28 cellular contexts compared by ENCODE assay signal in genomic region chr16:67924140-67924906, GRCh38. TPM values are rescaled to one million over a fixed set of nuclear protein-coding genes. Genes with fewer than 3 reads are reported as not detected.
A peak's percentile ranks its signal among the peaks of the same experiment; 100 is the strongest.
DNase-seq lines count a peak whose midpoint lies in the region; ATAC-seq, FAIRE-seq and TF ChIP-seq lines count a peak whose summit lies in the region.
"Had no signal": no experiment of that assay in that cellular context is flagged by ENCODE, and none has a peak within 500 bp of the region (broad histone marks: within the 10 kb centered on the region; RNA-seq: fewer than 3 reads in every experiment).

No MANE protein-coding gene starts in this region.

- intact Hi-C loops in thyroid gland (cut with DNase I), result no loop called here
- intact Hi-C loops in kidney (cut with DNase I), result loop anchor here (10.0 kb wide), 2 partner anchors 110 to 250 kb away; no protein-coding TSS in a partner anchor

- ATAC-seq in activated naive CD4-positive, alpha-beta T cell treated with anti-CD3 and anti-CD28 coated beads, Interleukin-2, amount 50 U/mL, for 72 hours, result no peak
- ATAC-seq in activated CD4-positive, CD25-positive, alpha-beta regulatory T cell treated with anti-CD3 and anti-CD28 coated beads, Interleukin-2, amount 50 U/mL, for 24 hours, result no peak

- H3K27ac ChIP-seq in VCaP (peak overlapping the region; percentile 89; the same call in 1 of the 2 replicates), layer of hippocampus (ENCODE audit: low read depth, low read length) (peak overlapping the region; percentile 30), thyroid gland (peak overlapping the region; percentile 20 to 65 (median 25)), kidney (ENCODE audit: low read depth in 2 of 2, low read length in 2 of 2) (no peak overlapping the region)
- H3K27ac ChIP-seq: hepatocyte, Peyer's patch, prostate gland, SJCRH30, thoracic aorta had no signal

- TF ChIP-seq CTCF in VCaP (conservative IDR thresholded peaks at IDR 0.05) (no peak), thyroid gland (IDR thresholded peaks at IDR 0.05) (no peak), kidney (IDR thresholded peaks at IDR 0.05; ENCODE audit: borderline replicate concordance, extremely low read depth, insufficient read depth) (no peak)

- H3K9ac ChIP-seq in kidney (ENCODE audit: low read length in 2 of 2), result no peak overlapping the region

- WGBS in thyroid gland, 2 donors, result 83 to 84% methylated on average over 9 to 10 of the region's 10 CpGs

- H3K27ac Mint-ChIP-seq in activated naive CD4-positive, alpha-beta T cell treated with anti-CD3 and anti-CD28 coated beads, Interleukin-2, amount 50 U/mL, for 72 hours, result peak overlapping the region; percentile 29 to 91
- H3K27ac Mint-ChIP-seq: activated B cell treated with CpG ODN at 0.5 μM for 24 hours; activated CD4-positive, alpha-beta memory T cell treated with anti-CD3 and anti-CD28 coated beads, Interleukin-2, amount 10 ng/mL, durations not matched to agents 7 days and 5 days; dendritic cell treated with granulocyte-macrophage colony-stimulating factor and Interleukin-4, amounts not matched to agents 40 ng/mL and 50 ng/mL, for 4 days had no signal

- H3K4me1 ChIP-seq in thyroid gland (peaks cover 22 to 56% of the 10 kb centered on the region in 2 donors), kidney (ENCODE audit: control insufficient read depth in 1 of 2, insufficient read depth in 1 of 2, low read depth in 1 of 2, low read length in 2 of 2) (peaks cover 0 to 6% of the 10 kb centered on the region in 2 donors)

- no peak for TF ChIP-seq POLR2A in thyroid gland (IDR thresholded peaks at IDR 0.05)

- H3K9me3 ChIP-seq in thyroid gland, result no peaks in the 10 kb centered on the region
- H3K9me3 ChIP-seq in kidney (ENCODE audit: control insufficient read depth in 1 of 2, low read length in 2 of 2), result no peaks in the 10 kb centered on the region
- H3K9me3 ChIP-seq: MG63, Peyer's patch, prostate gland, sigmoid colon, SJCRH30, thoracic aorta had no signal

- H3K36me3 ChIP-seq in thyroid gland (peaks cover 6 to 13% of the 10 kb centered on the region in 2 donors), kidney (ENCODE audit: control insufficient read depth in 1 of 2, insufficient read depth in 2 of 2, low read length in 2 of 2) (peaks cover 4 to 5% of the 10 kb centered on the region in 2 donors)
- H3K36me3 ChIP-seq: MG63, prostate gland, SJCRH30 had no signal

- no peak for DNase-seq in activated naive CD4-positive, alpha-beta T cell treated with anti-CD3 and anti-CD28 coated beads, Interleukin-2, amount 50 U/mL, for 72 hours (ENCODE audit: low spot score in 2 of 2)
- no peak for DNase-seq in activated naive CD4-positive, alpha-beta T cell (lab: John Stamatoyannopoulos, UW)
- no peak for DNase-seq in thyroid gland
- no peak for DNase-seq in kidney
- DNase-seq: activated B cell treated with CpG ODN at 0.5 μM for 24 hours; activated CD4-positive, alpha-beta memory T cell treated with anti-CD3 and anti-CD28 coated beads, Interleukin-2, amount 10 ng/mL, durations not matched to agents 7 days and 5 days; activated gamma-delta T cell; H9; KBM-7; mesenchymal stem cell; MG63; NCI-H2227 treated with DMSO at 0.1 percent for 48 hours; NCI-H526 treated with DMSO at 0.1 percent for 48 hours; Peyer's patch; sigmoid colon; SJCRH30; stimulated activated CD4-positive, alpha-beta T cell treated with anti-CD3 and anti-CD28 coated beads, Interleukin-4, amount 100 ng/mL, for 4 hours; stimulated activated naive CD4-positive, alpha-beta T cell had no signal

- H3K9me3 Mint-ChIP-seq in activated naive CD4-positive, alpha-beta T cell treated with anti-CD3 and anti-CD28 coated beads, Interleukin-2, amount 50 U/mL, for 72 hours, result no peaks in the 10 kb centered on the region
- H3K9me3 Mint-ChIP-seq: activated B cell treated with CpG ODN at 0.5 μM for 24 hours; activated CD4-positive, alpha-beta memory T cell treated with anti-CD3 and anti-CD28 coated beads, Interleukin-2, amount 10 ng/mL, durations not matched to agents 7 days and 5 days; dendritic cell treated with granulocyte-macrophage colony-stimulating factor and Interleukin-4, amounts not matched to agents 40 ng/mL and 50 ng/mL, for 4 days; H9 had no signal

- H3K36me3 Mint-ChIP-seq in activated naive CD4-positive, alpha-beta T cell treated with anti-CD3 and anti-CD28 coated beads, Interleukin-2, amount 50 U/mL, for 72 hours, result no peaks in the 10 kb centered on the region

- no peaks in the 10 kb centered on the region for H3K27me3 ChIP-seq in layer of hippocampus (ENCODE audit: control insufficient read depth, insufficient read depth, low read length)
- no peaks in the 10 kb centered on the region for H3K27me3 ChIP-seq in thyroid gland
- H3K27me3 ChIP-seq: hepatocyte, MG63, Peyer's patch, sigmoid colon, SJCRH30 had no signal

- no peak overlapping the region for H3K4me3 ChIP-seq in thyroid gland (replicated peaks in 1 of 3)
- no peak overlapping the region for H3K4me3 ChIP-seq in kidney (ENCODE audit: low read length in 2 of 2)
- H3K4me3 ChIP-seq: hepatocyte, MG63, Peyer's patch, prostate gland, sigmoid colon, SJCRH30, thoracic aorta had no signal

- no peak for FAIRE-seq in kidney (lab: Jason Lieb, UNC)
- FAIRE-seq: frontal cortex had no signal

RNA-seq across cellular contexts. Expression of gene CTRL, which starts 7.3 kb away (rescaled TPM):
- total RNA-seq in activated naive CD4-positive, alpha-beta T cell treated with anti-CD3 and anti-CD28 coated beads, Interleukin-2, amount 50 U/mL, for 72 hours, result 1 to 10 TPM; 1.8 to 3.8 TPM
- under 1 TPM in 2 of 4 donors, not detected in 2; 0.34 to 0.94 TPM for total RNA-seq in thyroid gland
- 0.69 TPM for total RNA-seq in kidney
- not detected for polyA plus RNA-seq in kidney (ENCODE audit: insufficient read depth, low read depth, low replicate concordance)
- total RNA-seq: cardiac septum had no signal

RNA-seq across cellular contexts. Expression of gene PSMB10, which starts 12.3 kb away (rescaled TPM):
- 100 to 1,000 TPM; 156 to 215 TPM for total RNA-seq in activated naive CD4-positive, alpha-beta T cell treated with anti-CD3 and anti-CD28 coated beads, Interleukin-2, amount 50 U/mL, for 72 hours
- 10 to 100 TPM; 22.9 to 39.7 (median 32.5) TPM for total RNA-seq in thyroid gland
- total RNA-seq in kidney, result 78.6 TPM
- 76.4 TPM for polyA plus RNA-seq in kidney (ENCODE audit: insufficient read depth, low read depth, low replicate concordance)

RNA-seq across cellular contexts. Expression of gene LCAT, which starts 19.6 kb away (rescaled TPM):
- 10 to 100 TPM; 15.7 to 32.5 TPM for total RNA-seq in activated naive CD4-positive, alpha-beta T cell treated with anti-CD3 and anti-CD28 coated beads, Interleukin-2, amount 50 U/mL, for 72 hours
- total RNA-seq in thyroid gland, result 10 to 100 TPM in 3 of 4 donors, 1 to 10 TPM in 1; 9.9 to 16.4 (median 13.4) TPM
- total RNA-seq in kidney, result 27.4 TPM
- polyA plus RNA-seq in kidney (ENCODE audit: insufficient read depth, low read depth, low replicate concordance), result 10.2 TPM

RNA-seq across cellular contexts. Expression of gene PSKH1, which starts 31.3 kb away (rescaled TPM):
- 10 to 100 TPM in 1 of 2 donors, 1 to 10 TPM in 1; 3.5 to 11.6 TPM for total RNA-seq in activated naive CD4-positive, alpha-beta T cell treated with anti-CD3 and anti-CD28 coated beads, Interleukin-2, amount 50 U/mL, for 72 hours
- total RNA-seq in thyroid gland (10 to 100 TPM; 20.3 to 35.7 (median 28.8) TPM), kidney (33.2 TPM)
- 23.6 TPM for polyA plus RNA-seq in kidney (ENCODE audit: insufficient read depth, low read depth, low replicate concordance)

RNA-seq across cellular contexts. Expression of gene NRN1L, which starts 39.6 kb away (rescaled TPM):
- under 1 TPM in 1 of 2 donors, not detected in 1; 0.78 TPM for total RNA-seq in activated naive CD4-positive, alpha-beta T cell treated with anti-CD3 and anti-CD28 coated beads, Interleukin-2, amount 50 U/mL, for 72 hours
- total RNA-seq in thyroid gland (1 to 10 TPM in 1 of 4 donors, not detected in 3; 2.0 TPM), kidney (1.1 TPM)
- 1.2 TPM for polyA plus RNA-seq in kidney (ENCODE audit: insufficient read depth, low read depth, low replicate concordance)
- total RNA-seq: Daoy, frontal cortex, sigmoid colon, SJCRH30, thoracic aorta had no signal
- polyA plus RNA-seq: hepatocyte had no signal

Comparison
In these comparisons a context has a peak if more than half of its experiments do, and no peak if none do; other contexts are left out.
1. H3K27ac ChIP-seq: peak in VCaP (single experiment), layer of hippocampus (single experiment) and thyroid gland (3 of 3); none in kidney (0 of 2).